34 cellular contexts compared by ENCODE assay signal in the genomic region with DNA sequence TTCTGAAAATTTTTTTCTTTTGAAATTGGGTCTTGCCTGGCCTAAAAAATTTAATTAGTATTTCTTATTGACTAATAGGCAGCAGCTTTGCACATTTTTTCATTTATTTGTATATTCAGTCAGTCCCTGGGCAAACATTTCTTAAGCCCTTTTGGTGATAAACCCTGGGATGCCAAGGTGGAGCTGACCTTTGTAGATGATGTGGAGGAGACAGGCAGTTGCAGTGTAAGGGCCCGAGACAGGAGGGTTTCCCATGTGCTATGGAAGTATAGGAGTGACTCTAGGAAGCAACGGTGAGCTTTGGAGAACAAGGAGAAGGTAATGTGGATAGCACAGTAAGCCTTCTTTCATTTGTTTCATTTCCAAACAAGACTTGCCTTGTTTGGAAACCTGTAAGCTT. TPM values are rescaled to one million over a fixed set of nuclear protein-coding genes. Genes with fewer than 3 reads are reported as not detected.
"Had no signal": no experiment of that assay in that cellular context is flagged by ENCODE, and none has a peak within 500 bp of the region (broad histone marks: within the 10 kb centered on the region; RNA-seq: fewer than 3 reads in every experiment).

No MANE protein-coding gene starts in this region.

- H3K4me3 Mint-ChIP-seq: activated CD4-positive, alpha-beta memory T cell treated with anti-CD3 and anti-CD28 coated beads for 36 hours; activated CD4-positive, alpha-beta T cell treated with anti-CD3 and anti-CD28 coated beads for 36 hours; activated CD8-positive, alpha-beta memory T cell treated with anti-CD3 and anti-CD28 coated beads, Interleukin-2, amount 10 ng/mL, durations not matched to agents 7 days and 5 days; activated naive CD8-positive, alpha-beta T cell treated with anti-CD3 and anti-CD28 coated beads for 36 hours; T-helper 2 cell treated with Interferon-gamma antibody and Interleukin-4, amounts not matched to agents 5 μg/mL and 100 μg/mL, for 36 hours had no signal

- ATAC-seq: activated CD4-positive, alpha-beta T cell treated with anti-CD3 and anti-CD28 coated beads for 36 hours; activated CD4-positive, CD25-positive, alpha-beta regulatory T cell treated with anti-CD3 and anti-CD28 coated beads, Interleukin-2, amount 50 U/mL, for 24 hours; activated CD8-positive, alpha-beta memory T cell treated with anti-CD3 and anti-CD28 coated beads, Interleukin-2, amount 10 ng/mL, durations not matched to agents 7 days and 5 days; Panc1 had no signal

- DNase-seq: activated CD4-positive, alpha-beta memory T cell treated with anti-CD3 and anti-CD28 coated beads for 36 hours; activated CD4-positive, alpha-beta T cell treated with anti-CD3 and anti-CD28 coated beads for 36 hours; activated CD4-positive, alpha-beta T cell treated with anti-CD3 and anti-CD28 coated beads, Interleukin-2, amount 50 U/mL, for 1 hour; activated CD8-positive, alpha-beta memory T cell treated with anti-CD3 and anti-CD28 coated beads for 24 hours; activated CD8-positive, alpha-beta memory T cell treated with anti-CD3 and anti-CD28 coated beads, Interleukin-2, amount 10 ng/mL, durations not matched to agents 7 days and 5 days; activated CD8-positive, alpha-beta memory T cell treated with anti-CD3 and anti-CD28 coated beads, Interleukin-2, amount 50 U/mL, for 48 hours; activated effector memory CD4-positive, alpha-beta T cell treated with anti-CD3 and anti-CD28 coated beads, Interleukin-2, amount 50 U/mL, for 16 hours; activated naive CD4-positive, alpha-beta T cell; activated naive CD4-positive, alpha-beta T cell treated with anti-CD3 and anti-CD28 coated beads, Interleukin-2, amount 50 U/mL, for 16 hours; activated naive CD8-positive, alpha-beta T cell treated with anti-CD3 and anti-CD28 coated beads for 36 hours; activated T-cell treated with anti-CD3 and anti-CD28 coated beads, Interleukin-2, amount 50 U/mL, for 48 hours; amniotic stem cell; aorta; brain microvascular endothelial cell; central memory CD4-positive, alpha-beta T cell; NCI-H1105; NCI-H1417 treated with DMSO at 0.1 percent for 48 hours; NCI-H1694; NCI-H1930; NCI-H2081 treated with DMSO at 0.1 percent for 48 hours; NCI-H226; NCI-H446 treated with DMSO at 0.1 percent for 48 hours; NCI-H524 treated with DMSO at 0.1 percent for 48 hours; NCI-H748 treated with DMSO at 0.1 percent for 48 hours; SHP77 treated with DMSO at 0.1 percent for 48 hours had no signal

- H3K27ac ChIP-seq: brain microvascular endothelial cell, KMS-11 had no signal

- H3K9me3 Mint-ChIP-seq: T-helper 2 cell treated with Interferon-gamma antibody and Interleukin-4, amounts not matched to agents 5 μg/mL and 100 μg/mL, for 36 hours had no signal

- H3K9ac ChIP-seq: KMS-11 had no signal

- H3K36me3 ChIP-seq: brain microvascular endothelial cell had no signal

- H3K27me3 ChIP-seq: brain microvascular endothelial cell had no signal

- H3K27ac Mint-ChIP-seq: activated CD4-positive, alpha-beta memory T cell treated with anti-CD3 and anti-CD28 coated beads for 36 hours; activated CD4-positive, alpha-beta T cell treated with anti-CD3 and anti-CD28 coated beads for 36 hours; activated CD8-positive, alpha-beta memory T cell treated with anti-CD3 and anti-CD28 coated beads, Interleukin-2, amount 10 ng/mL, durations not matched to agents 7 days and 5 days; activated naive CD8-positive, alpha-beta T cell treated with anti-CD3 and anti-CD28 coated beads for 36 hours; T-helper 2 cell treated with Interferon-gamma antibody and Interleukin-4, amounts not matched to agents 5 μg/mL and 100 μg/mL, for 36 hours had no signal

RNA-seq across cellular contexts. Expression of a gene that starts 56.4 kb away (rescaled TPM):
- total RNA-seq: activated CD4-positive, alpha-beta memory T cell treated with anti-CD3 and anti-CD28 coated beads for 36 hours; activated naive CD8-positive, alpha-beta T cell treated with anti-CD3 and anti-CD28 coated beads for 36 hours; aorta; cerebellum; MCF 10A; RPMI7951; SK-MEL-5; T-helper 1 cell treated with Interleukin-12 subunit alpha and Interleukin-12 subunit beta and Interleukin-4 antibody, amounts not matched to agents 30 ng/mL and 1 ng/mL, for 36 hours had no signal
